In genomic region chr16:88459366-88460055, GRCh38 we compare ENCODE assay signal across 27 cellular contexts. TPM values are rescaled to one million over a fixed set of nuclear protein-coding genes. Genes with fewer than 3 reads are reported as not detected.
DNase-seq lines count a peak whose midpoint lies in the region; ATAC-seq, FAIRE-seq and TF ChIP-seq lines count a peak whose summit lies in the region.
"Had no signal": no experiment of that assay in that cellular context is flagged by ENCODE, and none has a peak within 500 bp of the region (broad histone marks: within the 10 kb centered on the region; RNA-seq: fewer than 3 reads in every experiment).

No MANE protein-coding gene starts in this region.

- no peak for TF ChIP-seq RAD21 in HepG2 (CRISPR knock-in tag; IDR thresholded peaks at IDR 0.05)

- H3K9me3 Mint-ChIP-seq in activated B cell treated with CpG ODN at 0.5 μM for 24 hours (no peaks in the 10 kb centered on the region), memory B cell (no peaks in the 10 kb centered on the region)
- no peaks in the 10 kb centered on the region for H3K9me3 Mint-ChIP-seq in activated CD8-positive, alpha-beta T cell treated with anti-CD3 and anti-CD28 coated beads for 36 hours
- H3K9me3 Mint-ChIP-seq: activated T-cell treated with anti-CD3 and anti-CD28 coated beads, Interleukin-2, amount 50 U/mL, for 24 hours; CD8-positive, alpha-beta T cell; dendritic cell treated with granulocyte-macrophage colony-stimulating factor and Interleukin-4, amounts not matched to agents 40 ng/mL and 50 ng/mL, for 4 days had no signal

- in situ Hi-C loops in HepG2 (cut with HindIII; ENCODE audit: extremely low pct_ligation_motif_present, low pct_unique_long_range_greater_than_20kb) = loop anchor here (10.0 kb wide), 1 partner anchor 45 kb away; no protein-coding TSS in a partner anchor

- no peak for FAIRE-seq in HepG2 (lab: Jason Lieb, UNC)

- H3K4me3 ChIP-seq in HepG2 (replicated peaks in 1 of 3; ENCODE audit: insufficient read depth in 1 of 3, low read depth in 2 of 3, low read length in 3 of 3) (no peak overlapping the region), right lobe of liver (no peak overlapping the region)
- H3K4me3 ChIP-seq: gastrocnemius medialis, suprapubic skin, vagina had no signal

- H3K36me3 Mint-ChIP-seq in activated B cell treated with CpG ODN at 0.5 μM for 24 hours (ENCODE audit: low read depth) (peaks cover 2% of the 10 kb centered on the region), memory B cell (no peaks in the 10 kb centered on the region)
- H3K36me3 Mint-ChIP-seq in activated CD8-positive, alpha-beta T cell treated with anti-CD3 and anti-CD28 coated beads for 36 hours (ENCODE audit: low read depth) = peaks cover under 1% of the 10 kb centered on the region
- H3K36me3 Mint-ChIP-seq: activated naive CD8-positive, alpha-beta T cell had no signal

- 88% methylated on average over 8 of the region's 8 CpGs for WGBS in HepG2 (ENCODE audit: low lambda C conversion rate)
- WGBS in right lobe of liver (ENCODE audit: insufficient coverage, low coverage, low lambda C conversion rate, missing lambda C conversion rate) = 56% methylated on average over 5 of the region's 8 CpGs

- CTCF ChIA-PET in HepG2 (lab: Yijun Ruan, JAX; ENCODE audit: low intra/inter-chr PET ratio, low total read pairs) (no interaction called here), activated B cell treated with CpG ODN at 0.5 μM for 24 hours (lab: Charles Lee) (no interaction called here)
- CTCF ChIA-PET in activated CD8-positive, alpha-beta T cell treated with anti-CD3 and anti-CD28 coated beads for 36 hours (lab: Charles Lee) = no interaction called here

- ATAC-seq in HepG2 (no peak), right lobe of liver (no peak), activated B cell treated with CpG ODN at 0.5 μM for 24 hours (ENCODE audit: low read depth) (no peak), memory B cell (ENCODE audit: low read depth) (no peak)
- ATAC-seq in activated CD8-positive, alpha-beta T cell treated with anti-CD3 and anti-CD28 coated beads for 36 hours = no peak
- ATAC-seq: CD8-positive, alpha-beta T cell; gastrocnemius medialis; left cardiac atrium had no signal

- TF ChIP-seq EP300 in HepG2 (IDR thresholded peaks at IDR 0.05; ENCODE audit: low read depth in 2 of 2, low read length in 2 of 2) (no peak), HepG2 (CRISPR knock-in tag; IDR thresholded peaks at IDR 0.05; ENCODE audit: borderline replicate concordance) (no peak)

- no peak overlapping the region for H3K4me3 Mint-ChIP-seq in activated B cell treated with CpG ODN at 0.5 μM for 24 hours
- no peak overlapping the region for H3K4me3 Mint-ChIP-seq in memory B cell
- H3K4me3 Mint-ChIP-seq in activated CD8-positive, alpha-beta T cell treated with anti-CD3 and anti-CD28 coated beads for 36 hours = no peak overlapping the region
- H3K4me3 Mint-ChIP-seq: activated naive CD8-positive, alpha-beta T cell; activated T-cell treated with anti-CD3 and anti-CD28 coated beads, Interleukin-2, amount 50 U/mL, for 24 hours; CD8-positive, alpha-beta T cell; dendritic cell treated with granulocyte-macrophage colony-stimulating factor and Interleukin-4, amounts not matched to agents 40 ng/mL and 50 ng/mL, for 4 days had no signal

- no TSS peak for BruUV-seq in HepG2 (replicated peaks; lab: Mats Ljungman, UMichigan)

- H3K36me3 ChIP-seq in HepG2 (replicated peaks in 1 of 2; ENCODE audit: control insufficient read depth in 1 of 2, insufficient read depth in 2 of 2, low read length in 2 of 2) (peaks cover 2 to 4% of the 10 kb centered on the region in 2 experiments; a peak in 1 of 5 replicates), right lobe of liver (no peaks in the 10 kb centered on the region)
- H3K36me3 ChIP-seq: brain microvascular endothelial cell, gastrocnemius medialis, suprapubic skin, vagina had no signal

- H3K27ac Mint-ChIP-seq in activated B cell treated with CpG ODN at 0.5 μM for 24 hours = peak overlapping the region; percentile 30
- H3K27ac Mint-ChIP-seq in memory B cell = peak overlapping the region; percentile 11
- H3K27ac Mint-ChIP-seq in activated CD8-positive, alpha-beta T cell treated with anti-CD3 and anti-CD28 coated beads for 36 hours = no peak overlapping the region
- H3K27ac Mint-ChIP-seq: activated naive CD8-positive, alpha-beta T cell; activated T-cell treated with anti-CD3 and anti-CD28 coated beads, Interleukin-2, amount 50 U/mL, for 24 hours; CD8-positive, alpha-beta T cell; dendritic cell treated with granulocyte-macrophage colony-stimulating factor and Interleukin-4, amounts not matched to agents 40 ng/mL and 50 ng/mL, for 4 days had no signal

- POLR2A ChIA-PET in HepG2 (lab: Yijun Ruan, JAX) = interaction anchor here (1.0 to 1.1 kb wide), 2 partner anchors 29 to 45 kb away, joined by 3 to 10 read pairs; no protein-coding TSS in a partner anchor
- POLR2A ChIA-PET in activated B cell treated with CpG ODN at 0.5 μM for 24 hours (lab: Charles Lee) = interaction anchor here (0.6 kb wide), 1 partner anchor 627 kb away, joined by 4 read pairs; no protein-coding TSS in a partner anchor
- POLR2A ChIA-PET in activated CD8-positive, alpha-beta T cell treated with anti-CD3 and anti-CD28 coated beads for 36 hours (lab: Charles Lee) = no interaction called here

- H3K27me3 ChIP-seq in HepG2 (ENCODE audit: control insufficient read depth in 1 of 2, insufficient read depth in 2 of 2, low read length in 2 of 2) (no peaks in the 10 kb centered on the region), right lobe of liver (no peaks in the 10 kb centered on the region)
- H3K27me3 ChIP-seq: brain microvascular endothelial cell, suprapubic skin, vagina had no signal

- H3K27ac ChIP-seq in HepG2 (ENCODE audit: extremely low read length, insufficient read depth, low read length) (no peak overlapping the region), right lobe of liver (no peak overlapping the region)
- H3K27ac ChIP-seq: brain microvascular endothelial cell, gastrocnemius medialis, suprapubic skin, vagina had no signal

- H3K9ac ChIP-seq in HepG2 (ENCODE audit: insufficient read depth, low read depth, low read length) = no peak overlapping the region

- TF ChIP-seq CTCF in HepG2 (CRISPR knock-in tag; IDR thresholded peaks at IDR 0.05) (no peak), right lobe of liver (IDR thresholded peaks at IDR 0.05) (no peak), activated B cell treated with CpG ODN at 0.5 μM for 24 hours (IDR thresholded peaks at IDR 0.05) (no peak)
- no peak for TF ChIP-seq CTCF in activated CD8-positive, alpha-beta T cell treated with anti-CD3 and anti-CD28 coated beads for 36 hours (IDR thresholded peaks at IDR 0.05)

- DNase-seq in HepG2 (ENCODE audit: low spot score) = no peak
- no peak for DNase-seq in right lobe of liver
- DNase-seq in activated B cell treated with CpG ODN at 0.5 μM for 24 hours = no peak
- no peak for DNase-seq in memory B cell (ENCODE audit: low spot score in 2 of 2)
- DNase-seq in NCI-H345 (lab: John Stamatoyannopoulos, UW) = no peak
- no peak for DNase-seq in activated CD8-positive, alpha-beta T cell treated with anti-CD3 and anti-CD28 coated beads for 36 hours
- no peak for DNase-seq in epidermal melanocyte (ENCODE audit: insufficient read length, low spot score)
- no peak for DNase-seq in RPMI8226
- DNase-seq: activated CD4-positive, alpha-beta T cell treated with anti-CD3 and anti-CD28 coated beads, Interleukin-2, amount 50 U/mL, for 48 hours; activated T-cell treated with anti-CD3 and anti-CD28 coated beads, Interleukin-2, amount 50 U/mL, for 24 hours; brain microvascular endothelial cell; CD8-positive, alpha-beta T cell; DMS79; gastrocnemius medialis; Kasumi-1; left cardiac atrium; NCI-H1417 treated with DMSO at 0.1 percent for 48 hours; NCI-H526; nucleus accumbens; retina; Right ventricle myocardium superior; stimulated activated CD4-positive, alpha-beta T cell treated with anti-CD3 and anti-CD28 coated beads, Interleukin-12 subunit alpha, Interleukin-12 subunit beta, amount 100 ng/mL, for 4 hours; SW 1271 had no signal

- H3K4me1 ChIP-seq in HepG2 (ENCODE audit: insufficient read depth, low read length) (peaks cover 45% of the 10 kb centered on the region), right lobe of liver (peaks cover 0 to 25% (median 11%) of the 10 kb centered on the region in 4 donors)

- H3K9me3 ChIP-seq in HepG2 (ENCODE audit: low read length) (no peaks in the 10 kb centered on the region), right lobe of liver (no peaks in the 10 kb centered on the region)
- H3K9me3 ChIP-seq: gastrocnemius medialis, suprapubic skin, vagina had no signal

- no peak overlapping the region for H3K4me2 ChIP-seq in HepG2 (ENCODE audit: low read depth, low read length)

- H4K20me1 ChIP-seq in HepG2 (ENCODE audit: insufficient read depth, low read length) = peaks cover 72% of the 10 kb centered on the region

- TF ChIP-seq POLR2A in HepG2 (IDR thresholded peaks at IDR 0.05; ENCODE audit: insufficient read depth in 1 of 2, low read depth in 2 of 2, low read length in 2 of 2) (no peak), right lobe of liver (IDR thresholded peaks at IDR 0.05) (no peak)

- H3K27me3 Mint-ChIP-seq in activated B cell treated with CpG ODN at 0.5 μM for 24 hours (no peaks in the 10 kb centered on the region), memory B cell (no peaks in the 10 kb centered on the region)
- no peaks in the 10 kb centered on the region for H3K27me3 Mint-ChIP-seq in activated CD8-positive, alpha-beta T cell treated with anti-CD3 and anti-CD28 coated beads for 36 hours
- H3K27me3 Mint-ChIP-seq: activated naive CD8-positive, alpha-beta T cell; activated T-cell treated with anti-CD3 and anti-CD28 coated beads, Interleukin-2, amount 50 U/mL, for 24 hours had no signal

- H2AFZ ChIP-seq in HepG2 (ENCODE audit: low read length) = no peak overlapping the region

- peaks cover 90% of the 10 kb centered on the region for H3K79me2 ChIP-seq in HepG2 (ENCODE audit: insufficient read depth, low read length)

- peaks cover 72% of the 10 kb centered on the region for H3K4me1 Mint-ChIP-seq in activated B cell treated with CpG ODN at 0.5 μM for 24 hours
- peaks cover 36% of the 10 kb centered on the region for H3K4me1 Mint-ChIP-seq in memory B cell
- H3K4me1 Mint-ChIP-seq in activated CD8-positive, alpha-beta T cell treated with anti-CD3 and anti-CD28 coated beads for 36 hours (ENCODE audit: low read depth) = peaks cover 46% of the 10 kb centered on the region

- intact Hi-C loops in HepG2 (cut with micrococcal nuclease; ENCODE audit: unreplicated experiment) (loop anchor here (5.0 kb wide), 1 partner anchor 48 kb away; no protein-coding TSS in a partner anchor), right lobe of liver (cut with DNase I) (no loop called here), activated B cell treated with CpG ODN at 0.5 μM for 24 hours (cut with micrococcal nuclease) (loop anchor here (5.0 to 10.0 kb wide), 4 partner anchors 225 to 715 kb away; partner anchors contain the start of genes CDH15 and SNAI3)
- intact Hi-C loops in activated CD8-positive, alpha-beta T cell treated with anti-CD3 and anti-CD28 coated beads for 36 hours (cut with micrococcal nuclease) = no loop called here

RNA-seq across cellular contexts. Expression of gene ZFPM1, which starts 6.4 kb away (rescaled TPM):
- 3.4 and 3.8 TPM in 2 replicates for total RNA-seq in HepG2 (2016; rRNA removed; fragmentation: Illumina TruSeq; extraction: Trizol)
- total RNA-seq in HepG2 (2016; cell fraction: cytosol; rRNA removed; fragmentation: Illumina TruSeq; extraction: Trizol; ENCODE audit: low read depth) = 0.81 and 2.1 TPM in 2 replicates
- total RNA-seq in HepG2 (2016; cell fraction: insoluble cytoplasmic fraction; rRNA removed; fragmentation: Illumina TruSeq; extraction: Trizol) = 3.4 and 3.9 TPM in 2 replicates
- 3.4 and 4.3 TPM in 2 replicates for total RNA-seq in HepG2 (2016; cell fraction: membrane; rRNA removed; fragmentation: Illumina TruSeq; extraction: Trizol)
- total RNA-seq in HepG2 (2016; cell fraction: nucleus; rRNA removed; fragmentation: Illumina TruSeq; extraction: Trizol) = 3.4 and 6.6 TPM in 2 replicates
- 1.3 and 1.7 TPM in 2 replicates for polyA plus RNA-seq in HepG2 (2011; rRNA removed)
- polyA plus RNA-seq in HepG2 (2011; cell fraction: cytosol; rRNA removed) = 0.79 and 1.3 TPM in 2 replicates
- 7.1 and 7.6 TPM in 2 replicates for polyA plus RNA-seq in HepG2 (2011; cell fraction: nucleus; rRNA removed)
- 7.2 and 7.6 TPM in 2 replicates for polyA plus RNA-seq in HepG2 (2012)
- polyA plus RNA-seq in HepG2 (2016; cell fraction: cytosol; fragmentation: Illumina TruSeq; extraction: Trizol; ENCODE audit: low read depth) = 1.2 TPM in 2 replicates
- polyA plus RNA-seq in HepG2 (2016; cell fraction: insoluble cytoplasmic fraction; fragmentation: Illumina TruSeq; extraction: Trizol; ENCODE audit: low read depth) = 3.7 and 8.7 TPM in 2 replicates
- 2.7 and 4.8 TPM in 2 replicates for polyA plus RNA-seq in HepG2 (2016; cell fraction: membrane; fragmentation: Illumina TruSeq; extraction: Trizol; ENCODE audit: low read depth)
- polyA plus RNA-seq in HepG2 (2016; cell fraction: nucleus; fragmentation: Illumina TruSeq; extraction: Trizol; ENCODE audit: insufficient read depth, low read depth) = 14.0 and 14.3 TPM in 2 replicates
- polyA minus RNA-seq in HepG2 (2011; rRNA and poly(A)+ RNA removed; ENCODE audit: low replicate concordance) = 0.98 and 4.2 TPM in 2 replicates
- polyA minus RNA-seq in HepG2 (2011; cell fraction: cytosol; rRNA and poly(A)+ RNA removed) = 2.7 and 6.6 TPM in 2 replicates
- 5.0 and 7.5 TPM in 2 replicates for polyA minus RNA-seq in HepG2 (2011; cell fraction: nucleus; rRNA and poly(A)+ RNA removed)
- total RNA-seq in right lobe of liver = 10 to 100 TPM in 2 of 6 experiments, 1 to 10 TPM in 4; 3.8 to 15.5 (median 8.3) TPM
- 27.3 and 35.0 TPM in 2 replicates for total RNA-seq in activated B cell treated with CpG ODN at 0.5 μM for 24 hours
- 10 to 100 TPM; 15.0 to 18.0 TPM for total RNA-seq in activated CD8-positive, alpha-beta T cell treated with anti-CD3 and anti-CD28 coated beads for 36 hours

Comparison
In these comparisons a context has a peak if more than half of its experiments do, and no peak if none do; other contexts are left out.
1. intact Hi-C loops: an anchor here in HepG2 (5.0 kb wide) and activated B cell treated with CpG ODN at 0.5 μM for 24 hours (5.0 to 10.0 kb wide); none called in right lobe of liver and activated CD8-positive, alpha-beta T cell treated with anti-CD3 and anti-CD28 coated beads for 36 hours.